In the genomic region with DNA sequence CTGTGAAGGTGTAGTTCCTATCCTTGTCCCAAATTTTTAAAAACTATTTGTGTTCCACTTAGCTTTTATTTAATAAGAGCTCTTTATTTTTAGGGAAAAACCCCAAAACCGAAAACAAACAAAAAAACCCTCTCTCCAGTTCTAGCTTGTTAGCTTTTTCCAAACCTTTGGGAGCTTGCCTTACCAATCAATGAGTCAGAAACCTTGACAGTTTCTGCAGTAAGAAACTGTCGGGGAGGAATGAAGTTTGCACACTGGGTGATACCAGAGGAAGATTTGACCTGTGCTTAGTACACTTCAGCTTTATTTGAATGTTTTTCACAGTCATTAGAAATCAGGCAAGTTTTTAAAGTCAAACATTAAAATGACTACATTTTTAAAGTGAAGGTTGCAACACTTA, we compare ENCODE assay signal across 13 cellular contexts.
DNase-seq lines count a peak whose midpoint lies in the region; ATAC-seq and TF ChIP-seq lines count a peak whose summit lies in the region.
"Had no signal": no experiment of that assay in that cellular context is flagged by ENCODE, and none has a peak within 500 bp of the region (broad histone marks: within the 10 kb centered on the region; RNA-seq: fewer than 3 reads in every experiment).

No MANE protein-coding gene starts in this region.

- ATAC-seq in esophagus mucosa, result peak; percentile 32
- ATAC-seq: naive thymus-derived CD4-positive, alpha-beta T cell had no signal

- H3F3A ChIP-seq in PC-9 (ENCODE audit: insufficient read depth, low read depth), result peaks cover 7% of the 10 kb centered on the region; the same call in 1 of the 2 replicates

- no peak overlapping the region for H2AFZ ChIP-seq in PC-9
- no peak overlapping the region for H2AFZ ChIP-seq in neuronal stem cell (ENCODE audit: low read length)

- BruUV-seq in PC-9 (replicated peaks; lab: Mats Ljungman, UMichigan), result no TSS peak

- TF ChIP-seq EP300 in tibial nerve (IDR thresholded peaks at IDR 0.05), result no peak

- WGBS in neuronal stem cell (ENCODE audit: extremely low coverage in 2 of 2, insufficient read length in 2 of 2, insufficient replicate concordance in 1 of 2), 2 donors, result no CpG with 5 or more reads among the region's 2 CpGs
- 19 to 46% methylated on average over 2 of the region's 2 CpGs for WGBS in tibial nerve, 2 donors

- no peaks in the 10 kb centered on the region for H3K27me3 ChIP-seq in PC-9 (ENCODE audit: insufficient read depth, low read depth)
- no peaks in the 10 kb centered on the region for H3K27me3 ChIP-seq in neuronal stem cell (ENCODE audit: control insufficient read depth in 3 of 3, insufficient read depth in 3 of 3, low read depth in 1 of 3, low read length in 3 of 3)
- no peaks in the 10 kb centered on the region for H3K27me3 ChIP-seq in Peyer's patch
- H3K27me3 ChIP-seq in tibial nerve, result no peaks in the 10 kb centered on the region

- H2BK12ac ChIP-seq in neuronal stem cell (ENCODE audit: low read length), result no peak overlapping the region

- TF ChIP-seq POLR2A in Peyer's patch (IDR thresholded peaks at IDR 0.05) (no peak), tibial nerve (IDR thresholded peaks at IDR 0.05) (no peak)

- POLR2A ChIA-PET in PC-9 (lab: Charles Lee; ENCODE audit: unreplicated experiment), result interaction anchor here (0.6 kb wide), 1 partner anchor 206 kb away, joined by 3 read pairs; no protein-coding TSS in a partner anchor

- H2BK5ac ChIP-seq in neuronal stem cell (ENCODE audit: low read length), result no peak overlapping the region

- H3K79me2 ChIP-seq in PC-9 (ENCODE audit: low read depth), result no peaks in the 10 kb centered on the region

- no peaks in the 10 kb centered on the region for H3K9me3 ChIP-seq in PC-9 (ENCODE audit: insufficient read depth, low read depth)
- H3K9me3 ChIP-seq in neuronal stem cell (replicated peaks in 1 of 2; ENCODE audit: control insufficient read depth in 2 of 2, insufficient read depth in 1 of 2, low read depth in 1 of 2, low read length in 2 of 2), result peaks cover 0 to 3% of the 10 kb centered on the region in 2 donors
- no peaks in the 10 kb centered on the region for H3K9me3 ChIP-seq in Peyer's patch
- no peaks in the 10 kb centered on the region for H3K9me3 ChIP-seq in tibial nerve

- H2AK5ac ChIP-seq in neuronal stem cell (ENCODE audit: low read depth, low read length), result no peak overlapping the region

- H3K9ac ChIP-seq in neuronal stem cell (ENCODE audit: low read depth, low read length, poor library complexity), result no peak overlapping the region

- peak overlapping the region; percentile 39 for H3K27ac ChIP-seq in PC-9
- peak overlapping the region; percentile 31 for H3K27ac ChIP-seq in neuronal stem cell (replicated peaks; ENCODE audit: low read length)
- H3K27ac ChIP-seq in Peyer's patch, result no peak overlapping the region
- no peak overlapping the region for H3K27ac ChIP-seq in tibial nerve
- H3K27ac ChIP-seq: HL-60 had no signal

- H4K8ac ChIP-seq in neuronal stem cell (ENCODE audit: low read depth, low read length), result no peak overlapping the region

- TF ChIP-seq CTCF in PC-9 (conservative IDR thresholded peaks at IDR 0.05), result no peak
- TF ChIP-seq CTCF in Peyer's patch (IDR thresholded peaks at IDR 0.05), result no peak
- no peak for TF ChIP-seq CTCF in tibial nerve (IDR thresholded peaks at IDR 0.05)

- H3K4me2 ChIP-seq in PC-9 (peak overlapping the region; percentile 25; the same call in 1 of the 2 replicates), neuronal stem cell (ENCODE audit: insufficient read depth, low read length, poor library complexity, severe bottlenecking) (no peak overlapping the region)

- no peak overlapping the region for H3K23ac ChIP-seq in neuronal stem cell (ENCODE audit: low read depth, low read length, poor library complexity)

- no peak overlapping the region for H3K4ac ChIP-seq in neuronal stem cell (ENCODE audit: low read length)

- H3K36me3 ChIP-seq in PC-9 (ENCODE audit: low read depth) (no peaks in the 10 kb centered on the region), neuronal stem cell (replicated peaks in 1 of 2; ENCODE audit: control insufficient read depth in 2 of 2, insufficient read depth in 2 of 2, low read length in 2 of 2) (peaks cover 0 to 25% of the 10 kb centered on the region in 2 donors), Peyer's patch (no peaks in the 10 kb centered on the region), tibial nerve (no peaks in the 10 kb centered on the region)

- H3K9me2 ChIP-seq in PC-9 (ENCODE audit: insufficient read depth), result no peaks in the 10 kb centered on the region

- intact Hi-C loops in PC-9 (cut with micrococcal nuclease; ENCODE audit: unreplicated experiment), result no loop called here

- H4K20me1 ChIP-seq in PC-9 (ENCODE audit: insufficient read depth), result no peaks in the 10 kb centered on the region

- H2BK15ac ChIP-seq in neuronal stem cell (ENCODE audit: low read length), result no peak overlapping the region

- H4K91ac ChIP-seq in neuronal stem cell (ENCODE audit: low read depth, low read length, poor library complexity), result no peak overlapping the region

- H3K18ac ChIP-seq in neuronal stem cell (ENCODE audit: low read length), result no peak overlapping the region

- no peaks in the 10 kb centered on the region for H3K79me1 ChIP-seq in neuronal stem cell (ENCODE audit: low read depth, low read length)

- no peak overlapping the region for H2BK120ac ChIP-seq in neuronal stem cell (ENCODE audit: low read depth, low read length)

- H3K4me3 ChIP-seq in PC-9 (no peak overlapping the region), neuronal stem cell (ENCODE audit: low read length in 2 of 2) (no peak overlapping the region), Peyer's patch (no peak overlapping the region), tibial nerve (no peak overlapping the region)

- H3K14ac ChIP-seq in neuronal stem cell (ENCODE audit: low read length), result no peak overlapping the region

- peak; percentile 16 for DNase-seq in H4 (ENCODE audit: low spot score)
- peak in 1 of 2 experiments; percentile 85 for DNase-seq in PC-9
- no peak for DNase-seq in neuronal stem cell (ENCODE audit: low spot score)
- no peak for DNase-seq in activated CD4-positive, alpha-beta T cell treated with anti-CD3 and anti-CD28 coated beads for 48 hours
- DNase-seq in Peyer's patch, result no peak
- DNase-seq in tibial nerve (ENCODE audit: low spot score in 2 of 2), result no peak
- no peak for DNase-seq in GM19240 (ENCODE audit: insufficient read length, low spot score)
- DNase-seq: MV-4-11; naive thymus-derived CD4-positive, alpha-beta T cell; NCI-H2171; stimulated activated naive CD4-positive, alpha-beta T cell treated with Interleukin-2 at 50 U/mL for 16 hours had no signal

- H3K4me1 ChIP-seq in PC-9 (replicated peaks; ENCODE audit: insufficient read depth) (peaks cover 8% of the 10 kb centered on the region), neuronal stem cell (ENCODE audit: control insufficient read depth in 2 of 2, insufficient read depth in 1 of 2, low read depth in 1 of 2, low read length in 2 of 2) (peaks cover 8 to 34% of the 10 kb centered on the region in 2 donors), Peyer's patch (no peaks in the 10 kb centered on the region), tibial nerve (peaks cover 0 to 24% (median 2%) of the 10 kb centered on the region in 4 donors)

- CTCF ChIA-PET in PC-9 (lab: Charles Lee), result no interaction called here

Comparison
In these comparisons a context has a peak if more than half of its experiments do, and no peak if none do; other contexts are left out.
1. H3K27ac ChIP-seq: peak in PC-9 (single experiment) and neuronal stem cell (single experiment); none in Peyer's patch (0 of 4) and tibial nerve (0 of 4).